Comparison of ENCODE assay signal across 10 cellular contexts in the genomic region with DNA sequence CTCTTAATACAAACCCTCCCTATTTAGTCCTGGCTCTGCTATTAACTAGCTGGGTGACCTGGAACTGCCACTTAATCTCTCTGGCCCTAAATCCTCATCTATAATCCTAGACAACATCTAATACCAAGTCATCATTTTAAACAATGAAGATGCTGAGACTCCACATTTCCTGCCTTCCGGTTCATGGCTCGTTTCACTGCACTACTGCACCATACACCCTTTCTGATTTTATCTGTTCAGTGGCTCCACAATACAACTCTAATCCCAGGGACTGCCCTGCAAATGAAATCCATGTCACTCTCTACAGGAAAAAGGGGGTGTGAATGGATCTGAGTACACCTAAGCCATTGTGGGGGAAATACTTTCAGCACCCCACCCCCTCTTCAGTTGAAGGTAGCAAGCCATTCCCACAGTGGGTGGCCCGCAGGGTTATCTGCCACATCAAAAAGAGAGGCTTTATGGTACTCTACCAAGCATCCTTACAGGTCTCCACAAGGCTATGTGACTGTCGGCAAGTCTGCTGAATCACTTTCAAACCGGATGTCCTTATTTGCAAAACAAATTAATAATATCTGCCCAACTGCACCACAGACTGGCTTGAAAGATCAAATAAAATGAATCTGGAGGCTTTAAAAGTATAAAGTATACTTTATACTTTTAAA.
A peak's percentile ranks its signal among the peaks of the same experiment; 100 is the strongest.
DNase-seq lines count a peak whose midpoint lies in the region; ATAC-seq, FAIRE-seq and TF ChIP-seq lines count a peak whose summit lies in the region.
"Had no signal": no experiment of that assay in that cellular context is flagged by ENCODE, and none has a peak within 500 bp of the region (broad histone marks: within the 10 kb centered on the region; RNA-seq: fewer than 3 reads in every experiment).

No MANE protein-coding gene starts in this region.

- DNase-seq in endothelial cell of umbilical vein (ENCODE audit: low read depth, low spot score) (peak; percentile 53), HK-2 (ENCODE audit: unreplicated experiment) (no peak), NCI-H1694 (lab: John Stamatoyannopoulos, UW) (no peak), lower lobe of right lung (no peak), DMS114 treated with DMSO at 0.1 percent for 48 hours (lab: John Stamatoyannopoulos, UW; ENCODE audit: unreplicated experiment) (no peak)
- DNase-seq: foreskin fibroblast, NCI-H2227 treated with DMSO at 0.1 percent for 48 hours had no signal

- no peak for TF ChIP-seq POLR2A in endothelial cell of umbilical vein (IDR thresholded peaks at IDR 0.05; ENCODE audit: low read depth, low read length)

- H3K4me1 ChIP-seq in endothelial cell of umbilical vein (ENCODE audit: control insufficient read depth, extremely low read depth, insufficient read depth, low read length) (peaks cover 55% of the 10 kb centered on the region), lower lobe of right lung (peaks cover 31% of the 10 kb centered on the region)

- ATAC-seq in GM18499 (IDR thresholded peaks at IDR 0.05; ENCODE audit: insufficient read depth, unreplicated experiment) (peak; percentile 98), GM21447 (IDR thresholded peaks at IDR 0.05; ENCODE audit: unreplicated experiment) (peak; percentile 91), HG03432 (IDR thresholded peaks at IDR 0.05; ENCODE audit: unreplicated experiment) (peak; percentile 98), lower lobe of right lung (no peak)

- peak; percentile 88 for FAIRE-seq in endothelial cell of umbilical vein (lab: Jason Lieb, UNC)

- H3K79me2 ChIP-seq in endothelial cell of umbilical vein (ENCODE audit: control insufficient read depth, insufficient read depth, low read length) = no peaks in the 10 kb centered on the region

- H3K9me3 ChIP-seq in endothelial cell of umbilical vein (replicated peaks; ENCODE audit: control insufficient read depth, insufficient read depth, low read length) (no peaks in the 10 kb centered on the region), lower lobe of right lung (no peaks in the 10 kb centered on the region)

- no peaks in the 10 kb centered on the region for H3K9me1 ChIP-seq in endothelial cell of umbilical vein (replicated peaks; ENCODE audit: control insufficient read depth, extremely low read depth, insufficient read depth, low read length)

- H3K9ac ChIP-seq in endothelial cell of umbilical vein (replicated peaks; ENCODE audit: extremely low read depth, insufficient read depth, low read length) = peak overlapping the region; percentile 22

- H4K20me1 ChIP-seq in endothelial cell of umbilical vein (replicated peaks; ENCODE audit: control insufficient read depth, extremely low read depth, insufficient read depth, low read length) = no peaks in the 10 kb centered on the region

- BruUV-seq in endothelial cell of umbilical vein (replicated peaks; lab: Mats Ljungman, UMichigan) = no TSS peak

- POLR2A ChIA-PET in endothelial cell of umbilical vein (lab: Charles Lee) = no interaction called here

- H2AFZ ChIP-seq in endothelial cell of umbilical vein (ENCODE audit: low read depth, low read length) = no peak overlapping the region

- TF ChIP-seq CTCF in endothelial cell of umbilical vein (IDR thresholded peaks at IDR 0.05; ENCODE audit: extremely low read depth in 1 of 2, insufficient read depth in 1 of 2, low read depth in 1 of 2, low read length in 2 of 2) (no peak), lower lobe of right lung (IDR thresholded peaks at IDR 0.05) (no peak)

- peak overlapping the region; percentile 70 for H3K4me2 ChIP-seq in endothelial cell of umbilical vein (ENCODE audit: insufficient read depth, low read length)

- dilution Hi-C loops in endothelial cell of umbilical vein (cut with MboI; ENCODE audit: extremely low pct_ligation_motif_present, low sequenced_read_pairs) = no loop called here

- H3K36me3 ChIP-seq in endothelial cell of umbilical vein (ENCODE audit: control insufficient read depth in 2 of 2, extremely low read depth in 1 of 2, insufficient read depth in 2 of 2, low read length in 2 of 2) (no peaks in the 10 kb centered on the region), lower lobe of right lung (no peaks in the 10 kb centered on the region)

- H3K4me3 ChIP-seq in endothelial cell of umbilical vein (replicated peaks in 1 of 3; ENCODE audit: insufficient read depth in 1 of 3, low read depth in 1 of 3, low read length in 3 of 3) (no peak overlapping the region), lower lobe of right lung (no peak overlapping the region)

- H3K27me3 ChIP-seq in endothelial cell of umbilical vein (ENCODE audit: control insufficient read depth in 2 of 2, insufficient read depth in 2 of 2, low read length in 2 of 2) (no peaks in the 10 kb centered on the region), lower lobe of right lung (ENCODE audit: low read depth) (no peaks in the 10 kb centered on the region)

- H3K27ac ChIP-seq in endothelial cell of umbilical vein (ENCODE audit: insufficient read depth, low read depth, low read length) (peak overlapping the region; percentile 67), lower lobe of right lung (no peak overlapping the region)

- intact Hi-C loops in endothelial cell of umbilical vein (cut with micrococcal nuclease) (loop anchor here (10.0 kb wide), 1 partner anchor 815 kb away; the partner anchor contains the start of gene STARD4), lower lobe of right lung (cut with DNase I) (no loop called here)

- CTCF ChIA-PET in endothelial cell of umbilical vein (lab: Charles Lee) = interaction anchor here (0.5 to 1.0 kb wide), 3 partner anchors 9 to 91 kb away, joined by 3 to 7 read pairs (median 3); no protein-coding TSS in a partner anchor

TF ChIP-seq in endothelial cell of umbilical vein, 7 proteins besides CTCF, POLR2A, EP300 and RAD21:
- TF ChIP-seq GATA2 (IDR thresholded peaks at IDR 0.05; ENCODE audit: insufficient read depth, insufficient read length, low read depth, low read length) = peak; percentile 94
- TF ChIP-seq, protein P1, sequence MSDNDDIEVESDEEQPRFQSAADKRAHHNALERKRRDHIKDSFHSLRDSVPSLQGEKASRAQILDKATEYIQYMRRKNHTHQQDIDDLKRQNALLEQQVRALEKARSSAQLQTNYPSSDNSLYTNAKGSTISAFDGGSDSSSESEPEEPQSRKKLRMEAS (IDR thresholded peaks at IDR 0.05; ENCODE audit: insufficient read depth, insufficient read length) = no peak
- no peak for TF ChIP-seq EZH2 (IDR thresholded peaks at IDR 0.05; ENCODE audit: borderline replicate concordance, low read depth, low read length, severe bottlenecking)
- no peak for TF ChIP-seq POLR2AphosphoS5 (IDR thresholded peaks at IDR 0.05; ENCODE audit: insufficient read depth, low read depth, low read length)
- peak; percentile 24 for TF ChIP-seq FOS (IDR thresholded peaks at IDR 0.05; ENCODE audit: borderline replicate concordance, insufficient read depth, low read length)
- TF ChIP-seq MYC (IDR thresholded peaks at IDR 0.05; ENCODE audit: low read depth, low read length) = no peak

Comparison
In these comparisons a context has a peak if more than half of its experiments do, and no peak if none do; other contexts are left out.
1. ATAC-seq: peak in GM18499 (single experiment), GM21447 (single experiment) and HG03432 (single experiment); none in lower lobe of right lung (0 of 2).